18 cellular contexts compared by ENCODE assay signal in genomic region chr7:51085034-51085692, GRCh38.
DNase-seq lines count a peak whose midpoint lies in the region; ATAC-seq and TF ChIP-seq lines count a peak whose summit lies in the region.
"Had no signal": no experiment of that assay in that cellular context is flagged by ENCODE, and none has a peak within 500 bp of the region (broad histone marks: within the 10 kb centered on the region; RNA-seq: fewer than 3 reads in every experiment).

No MANE protein-coding gene starts in this region.

- H3K27me3 ChIP-seq in H9 (ENCODE audit: insufficient read depth, low read length), result no peaks in the 10 kb centered on the region
- no peaks in the 10 kb centered on the region for H3K27me3 ChIP-seq in Peyer's patch
- H3K27me3 ChIP-seq: BLaER1 treated with 17β-estradiol and CSF1 and Interleukin-3, amounts not matched to agents 10 nM and 100 nM had no signal

- H3K4me1 ChIP-seq in H9 (ENCODE audit: insufficient read depth, low read length) (peaks cover 11% of the 10 kb centered on the region), Peyer's patch (peaks cover 0 to 13% (median 0%) of the 10 kb centered on the region in 4 donors)
- H3K4me1 ChIP-seq: Caco-2 had no signal

- no peak for TF ChIP-seq POLR2A in Peyer's patch (IDR thresholded peaks at IDR 0.05)

- H4K8ac ChIP-seq in H9 (replicated peaks; ENCODE audit: insufficient read length, low read depth, low read length), result no peak overlapping the region

- TF ChIP-seq CTCF in H9 (conservative IDR thresholded peaks at IDR 0.05) (no peak), neural crest cell (conservative IDR thresholded peaks at IDR 0.05) (no peak), Peyer's patch (IDR thresholded peaks at IDR 0.05) (no peak)

- H2BK15ac ChIP-seq in H9 (ENCODE audit: low read depth, low read length), result no peak overlapping the region

- no peak overlapping the region for H3K27ac Mint-ChIP-seq in stimulated activated naive CD8-positive, alpha-beta T cell treated with anti-CD3 and anti-CD28 coated beads, Interleukin-15, amount 100 ng/mL, for 72 hours
- H3K27ac Mint-ChIP-seq in H9 (peak overlapping the region in 2 of 3 experiments; percentile 25 to 61; a peak in 1 of 7 replicates), neural crest cell (ENCODE audit: unreplicated experiment) (peak overlapping the region; percentile 35)
- H3K27ac Mint-ChIP-seq: B cell; CD4-positive, alpha-beta T cell; CD8-positive, alpha-beta T cell had no signal

- H3K27me3 Mint-ChIP-seq in stimulated activated naive CD8-positive, alpha-beta T cell treated with anti-CD3 and anti-CD28 coated beads, Interleukin-15, amount 100 ng/mL, for 72 hours, result no peaks in the 10 kb centered on the region
- H3K27me3 Mint-ChIP-seq in H9 (ENCODE audit: low read depth), result peaks cover 3% of the 10 kb centered on the region; the same call in 1 of the 2 replicates
- no peaks in the 10 kb centered on the region for H3K27me3 Mint-ChIP-seq in neural crest cell (ENCODE audit: low read depth)
- H3K27me3 Mint-ChIP-seq: B cell; CD4-positive, alpha-beta T cell had no signal

- H3K79me2 ChIP-seq in H9 (ENCODE audit: insufficient read depth, low read length), result no peaks in the 10 kb centered on the region

- H4K20me1 ChIP-seq in H9 (ENCODE audit: control insufficient read depth, insufficient read depth, insufficient read length), result no peaks in the 10 kb centered on the region
- H4K20me1 ChIP-seq: BLaER1 treated with 17β-estradiol and CSF1 and Interleukin-3, amounts not matched to agents 10 nM and 100 nM had no signal

- H2BK5ac ChIP-seq in H9 (ENCODE audit: insufficient read length, low read length), result no peak overlapping the region

- no peak overlapping the region for H2BK120ac ChIP-seq in H9 (ENCODE audit: low read depth, low read length, poor library complexity, severe bottlenecking)

- peaks cover 0 to 7% (median 0%) of the 10 kb centered on the region in 3 donors for H3K36me3 ChIP-seq in Peyer's patch
- H3K36me3 ChIP-seq: BLaER1 treated with 17β-estradiol and CSF1 and Interleukin-3, amounts not matched to agents 10 nM and 100 nM had no signal

- no CpG with 5 or more reads among the region's 12 CpGs for WGBS in H9 (ENCODE audit: extremely low coverage, insufficient read length, low lambda C conversion rate)

- DNase-seq in stimulated activated naive CD8-positive, alpha-beta T cell treated with anti-CD3 and anti-CD28 coated beads, Interleukin-15, amount 100 ng/mL, for 72 hours, result no peak
- no peak for DNase-seq in stimulated activated naive CD8-positive, alpha-beta T cell treated with anti-CD3 and anti-CD28 coated beads, Interleukin-15, Interleukin-2, amounts not matched to agents 100 U/mL and 50 U/mL, for 24 hours
- DNase-seq in H9 (no peak), neural crest cell (ENCODE audit: low read depth, low spot score) (no peak), AML-193 (lab: John Stamatoyannopoulos, UW) (no peak), Peyer's patch (no peak)
- DNase-seq: 8988T; ACHN; Caco-2; Calu3; CD4-positive, alpha-beta T cell; CD8-positive, alpha-beta T cell; DMS79 treated with DMSO at 0.1 percent for 48 hours; GF-D8 had no signal

- no peak overlapping the region for H3T11ph ChIP-seq in H9 (ENCODE audit: low read length)

- H3K9me3 ChIP-seq in H9 (ENCODE audit: control insufficient read depth, low read depth, low read length) (no peaks in the 10 kb centered on the region), Peyer's patch (no peaks in the 10 kb centered on the region)
- H3K9me3 ChIP-seq: Caco-2 had no signal

- H4K5ac ChIP-seq in H9 (ENCODE audit: insufficient read length, low read depth, low read length), result no peak overlapping the region

- H3K18ac ChIP-seq in H9 (ENCODE audit: insufficient read length, low read depth, low read length), result no peak overlapping the region

- H3K23ac ChIP-seq in H9 (ENCODE audit: insufficient read length, low read depth, low read length), result no peak overlapping the region

- H3K4me1 Mint-ChIP-seq in stimulated activated naive CD8-positive, alpha-beta T cell treated with anti-CD3 and anti-CD28 coated beads, Interleukin-15, amount 100 ng/mL, for 72 hours, result no peaks in the 10 kb centered on the region
- peaks cover 51% of the 10 kb centered on the region in 2 experiments for H3K4me1 Mint-ChIP-seq in H9
- peaks cover 11% of the 10 kb centered on the region for H3K4me1 Mint-ChIP-seq in neural crest cell
- H3K4me1 Mint-ChIP-seq: B cell had no signal

- H3K14ac ChIP-seq in H9 (ENCODE audit: insufficient read depth, low read length), result no peak overlapping the region

- no peak overlapping the region for H2BK20ac ChIP-seq in H9 (ENCODE audit: low read depth, low read length, poor library complexity, severe bottlenecking)

- H3K27ac ChIP-seq in H9 (ENCODE audit: insufficient read length, low read depth, low read length) (no peak overlapping the region), Peyer's patch (no peak overlapping the region)
- H3K27ac ChIP-seq: BLaER1 treated with 17β-estradiol and CSF1 and Interleukin-3, amounts not matched to agents 10 nM and 100 nM; C4-2B had no signal

- H3K79me1 ChIP-seq in H9 (ENCODE audit: insufficient read depth, low read depth, low read length, poor library complexity, severe bottlenecking), result no peaks in the 10 kb centered on the region

- no peak overlapping the region for H2AK5ac ChIP-seq in H9 (ENCODE audit: insufficient read length, low read length)

- no peaks in the 10 kb centered on the region for H3K23me2 ChIP-seq in H9 (ENCODE audit: insufficient read length, low read depth, low read length, poor library complexity, severe bottlenecking)

- H3K4me3 Mint-ChIP-seq in stimulated activated naive CD8-positive, alpha-beta T cell treated with anti-CD3 and anti-CD28 coated beads, Interleukin-15, amount 100 ng/mL, for 72 hours, result no peak overlapping the region
- H3K4me3 Mint-ChIP-seq in H9, result no peak overlapping the region
- no peak overlapping the region for H3K4me3 Mint-ChIP-seq in neural crest cell
- H3K4me3 Mint-ChIP-seq: B cell; CD4-positive, alpha-beta T cell; CD8-positive, alpha-beta T cell had no signal

- no peak overlapping the region for H3K56ac ChIP-seq in H9 (ENCODE audit: insufficient read length, low read depth, low read length)

- H3K36me3 Mint-ChIP-seq in H9 (ENCODE audit: insufficient read depth in 1 of 3, low read depth in 3 of 3) (peaks cover 0 to 23% (median 18%) of the 10 kb centered on the region in 3 experiments; a peak in 6 of 7 replicates), neural crest cell (ENCODE audit: low read depth) (no peaks in the 10 kb centered on the region)
- H3K36me3 Mint-ChIP-seq: CD8-positive, alpha-beta T cell had no signal

- peak; percentile 8 for ATAC-seq in stimulated activated naive CD8-positive, alpha-beta T cell treated with anti-CD3 and anti-CD28 coated beads, Interleukin-15, amount 100 ng/mL, for 72 hours
- ATAC-seq in stimulated activated naive CD8-positive, alpha-beta T cell treated with anti-CD3 and anti-CD28 coated beads, Interleukin-15, Interleukin-2, amounts not matched to agents 100 U/mL and 50 U/mL, for 24 hours, result no peak
- ATAC-seq in GM19463 (IDR thresholded peaks at IDR 0.05; ENCODE audit: unreplicated experiment), result no peak
- ATAC-seq: CD8-positive, alpha-beta T cell had no signal

- H3K9me3 Mint-ChIP-seq in stimulated activated naive CD8-positive, alpha-beta T cell treated with anti-CD3 and anti-CD28 coated beads, Interleukin-15, amount 100 ng/mL, for 72 hours, result peaks cover 0 to 3% of the 10 kb centered on the region in 2 donors
- H3K9me3 Mint-ChIP-seq in H9, result no peaks in the 10 kb centered on the region
- no peaks in the 10 kb centered on the region for H3K9me3 Mint-ChIP-seq in neural crest cell
- H3K9me3 Mint-ChIP-seq: CD4-positive, alpha-beta T cell had no signal

- no peak overlapping the region for H3K9ac ChIP-seq in H9 (ENCODE audit: extremely low read depth, insufficient read length, low read length)
- H3K9ac ChIP-seq: BLaER1 treated with 17β-estradiol and CSF1 and Interleukin-3, amounts not matched to agents 10 nM and 100 nM had no signal

- H3K4ac ChIP-seq in H9 (ENCODE audit: low read depth, low read length), result no peak overlapping the region

- no peak overlapping the region for H2BK12ac ChIP-seq in H9 (ENCODE audit: insufficient read length, low read depth, low read length)

- H4K91ac ChIP-seq in H9 (ENCODE audit: insufficient read length, low read depth, low read length), result no peak overlapping the region

- H3K4me3 ChIP-seq in Peyer's patch, result no peak overlapping the region
- H3K4me3 ChIP-seq: BLaER1 treated with 17β-estradiol and CSF1 and Interleukin-3, amounts not matched to agents 10 nM and 100 nM had no signal

- H3K4me2 ChIP-seq in H9 (ENCODE audit: insufficient read depth, insufficient read length, low read length), result no peak overlapping the region
- H3K4me2 ChIP-seq: BLaER1 treated with 17β-estradiol and CSF1 and Interleukin-3, amounts not matched to agents 10 nM and 100 nM had no signal

- H2AFZ ChIP-seq in H9 (ENCODE audit: low read length), result no peak overlapping the region

Comparison
In these comparisons a context has a peak if more than half of its experiments do, and no peak if none do; other contexts are left out.
1. H3K27ac Mint-ChIP-seq: peak in H9 (2 of 3) and neural crest cell (single experiment); none in stimulated activated naive CD8-positive, alpha-beta T cell treated with anti-CD3 and anti-CD28 coated beads, Interleukin-15, amount 100 ng/mL, for 72 hours (0 of 2).